12 cellular contexts compared by ENCODE assay signal in the genomic region with DNA sequence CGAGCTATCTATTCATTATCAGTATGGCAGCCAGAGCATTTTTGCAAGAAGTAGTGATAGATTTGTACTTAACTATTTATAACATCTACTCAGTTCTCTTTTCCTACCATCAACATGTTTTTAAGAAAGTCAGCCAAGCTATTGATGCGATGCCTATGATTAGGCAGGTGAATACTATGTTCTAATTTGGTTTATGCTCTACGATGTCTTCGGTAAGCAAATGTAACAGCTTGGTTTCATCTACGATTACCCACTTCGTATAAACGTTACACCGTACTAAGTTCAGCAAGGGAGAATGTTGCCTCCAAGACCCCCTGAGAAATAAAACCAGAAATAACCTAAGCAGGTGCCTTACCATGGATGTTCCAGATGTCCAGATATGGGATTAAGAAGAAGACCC. TPM values are rescaled to one million over a fixed set of nuclear protein-coding genes. Genes with fewer than 3 reads are reported as not detected.
DNase-seq lines count a peak whose midpoint lies in the region; ATAC-seq lines count a peak whose summit lies in the region.
"Had no signal": no experiment of that assay in that cellular context is flagged by ENCODE, and none has a peak within 500 bp of the region (broad histone marks: within the 10 kb centered on the region; RNA-seq: fewer than 3 reads in every experiment).

No MANE protein-coding gene starts in this region.

- peak; percentile 29 for ATAC-seq in GM18511 (IDR thresholded peaks at IDR 0.05; ENCODE audit: unreplicated experiment)
- ATAC-seq in GM21529 (IDR thresholded peaks at IDR 0.05; ENCODE audit: unreplicated experiment): peak; percentile 25
- ATAC-seq in HG03439 (IDR thresholded peaks at IDR 0.05; ENCODE audit: unreplicated experiment): peak; percentile 25
- ATAC-seq in memory B cell (ENCODE audit: low read depth): peak; percentile 63
- ATAC-seq: gastrocnemius medialis had no signal

- H3K4me3 Mint-ChIP-seq in memory B cell: peak overlapping the region; percentile 99
- H3K4me3 Mint-ChIP-seq: neural crest cell had no signal

- DNase-seq in memory B cell (ENCODE audit: low spot score in 2 of 2): peak; percentile 13 to 23
- no peak for DNase-seq in NCI-H2196 (lab: John Stamatoyannopoulos, UW; ENCODE audit: unreplicated experiment)
- no peak for DNase-seq in HCEC 1CT
- no peak for DNase-seq in A172 (ENCODE audit: low spot score)
- no peak for DNase-seq in DMS53 (lab: John Stamatoyannopoulos, UW)
- DNase-seq: activated CD4-positive, CD25-positive, alpha-beta regulatory T cell; gastrocnemius medialis; NCI-H82 had no signal

- H3K27ac Mint-ChIP-seq in memory B cell: peak overlapping the region; percentile 98

- H3K27me3 Mint-ChIP-seq in memory B cell: no peaks in the 10 kb centered on the region

- H3K36me3 Mint-ChIP-seq in memory B cell: peaks cover 21% of the 10 kb centered on the region

- peaks cover 35% of the 10 kb centered on the region for H3K4me1 Mint-ChIP-seq in memory B cell

- peaks cover 4% of the 10 kb centered on the region for H3K9me3 Mint-ChIP-seq in memory B cell

RNA-seq across cellular contexts. Expression of a gene that starts 0.4 kb away (rescaled TPM):
- total RNA-seq in A172 (2014; rRNA removed; shearing (Covaris generic)): not detected in 2 replicates
- total RNA-seq: gastrocnemius medialis, neural crest cell had no signal

Comparison
In these comparisons a context has a peak if more than half of its experiments do, and no peak if none do; other contexts are left out.
1. DNase-seq: peak in memory B cell (2 of 2); none in NCI-H2196 (single experiment), HCEC 1CT (single experiment), A172 (single experiment) and DMS53 (single experiment).
2. Peak in every context shown above with its lines, with median percentiles within 50 percentile points of each other: ATAC-seq.